In the genomic region with DNA sequence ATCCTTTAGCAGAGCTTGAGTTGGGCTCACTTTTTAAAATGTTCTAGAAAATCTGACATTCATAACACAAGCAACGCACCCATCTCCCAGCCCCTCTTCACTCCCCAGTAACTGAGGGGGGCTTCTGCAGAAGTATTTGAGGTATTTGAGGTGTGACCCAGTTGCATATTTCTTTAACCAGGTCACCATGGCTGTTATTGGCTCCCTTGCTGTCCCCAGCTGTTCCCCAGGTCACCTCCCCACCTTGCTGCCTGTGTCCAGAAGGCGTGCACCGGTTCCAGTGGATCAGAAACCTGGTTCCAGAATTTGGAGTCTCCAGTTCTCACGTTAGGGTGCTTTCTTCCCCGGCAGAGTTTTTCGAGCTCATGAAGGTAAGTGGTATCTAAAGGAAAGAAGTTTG, we compare ENCODE assay signal across 21 cellular contexts. TPM values are rescaled to one million over a fixed set of nuclear protein-coding genes. Genes with fewer than 3 reads are reported as not detected.
DNase-seq lines count a peak whose midpoint lies in the region; ATAC-seq and TF ChIP-seq lines count a peak whose summit lies in the region.
"Had no signal": no experiment of that assay in that cellular context is flagged by ENCODE, and none has a peak within 500 bp of the region (broad histone marks: within the 10 kb centered on the region; RNA-seq: fewer than 3 reads in every experiment).

No MANE protein-coding gene starts in this region.

- no peak for DNase-seq in AG04450 (ENCODE audit: low read depth, low spot score)
- DNase-seq in GM23338 (ENCODE audit: low spot score) = no peak
- no peak for DNase-seq in occipital lobe (lab: John Stamatoyannopoulos, UW)
- no peak for DNase-seq in putamen (ENCODE audit: low spot score)
- DNase-seq in HAP-1 (ENCODE audit: low spot score in 2 of 2) = no peak
- DNase-seq: activated effector memory CD4-positive, alpha-beta T cell treated with Interleukin-2 at 50 U/mL for 16 hours; AML-193; anterior cingulate cortex; colonic mucosa; GF-D8; immature natural killer cell; NCI-H2029 treated with DMSO at 0.1 percent for 48 hours; NCI-H524; right lobe of liver; stimulated activated CD4-positive, alpha-beta T cell treated with anti-CD3 and anti-CD28 coated beads, Interleukin-4, amount 100 ng/mL, for 24 hours; stimulated activated CD8-positive, alpha-beta memory T cell treated with anti-CD3 and anti-CD28 coated beads, Interleukin-4, amount 100 ng/mL, for 48 hours; testis had no signal

- H3K4me1 ChIP-seq in GM23338 (ENCODE audit: insufficient read depth) = 0 out of 2 replicates have a peak, but pooled peaks cover 14% of the 10 kb centered on the region
- H3K4me1 ChIP-seq in muscle layer of duodenum (ENCODE audit: control insufficient read depth in 1 of 2, insufficient read depth in 2 of 2, low read length in 2 of 2) = peaks cover 0 to 15% of the 10 kb centered on the region in 2 donors
- no peaks in the 10 kb centered on the region for H3K4me1 ChIP-seq in HAP-1
- H3K4me1 ChIP-seq: colonic mucosa had no signal

- H3K9me3 ChIP-seq in AG04450 (ENCODE audit: control insufficient read depth, insufficient read depth, low read length) (no peaks in the 10 kb centered on the region), muscle layer of duodenum (ENCODE audit: control insufficient read depth in 1 of 2, low read length in 2 of 2) (no peaks in the 10 kb centered on the region), HAP-1 (no peaks in the 10 kb centered on the region)
- H3K9me3 ChIP-seq: colonic mucosa, right lobe of liver, testis had no signal

- TF ChIP-seq CTCF in AG04450 (IDR thresholded peaks at IDR 0.05; ENCODE audit: low read depth, low read length) = no peak
- TF ChIP-seq CTCF in GM23338 (conservative IDR thresholded peaks at IDR 0.05; ENCODE audit: low read depth in 2 of 2) = no peak

- POLR2A ChIA-PET in AG04450 (lab: Yijun Ruan, JAX) = interaction anchor here (0.7 to 3.3 kb wide), 4 partner anchors 8 to 41 kb away, joined by 3 to 21 read pairs (median 6); a partner anchor contains a TSS

- 0 out of 2 replicates have a peak, but pooled peaks cover 3% of the 10 kb centered on the region for H3F3A ChIP-seq in GM23338 (replicated peaks; ENCODE audit: low read depth)

- H3K36me3 ChIP-seq in GM23338 (ENCODE audit: insufficient read depth) (peaks cover 18% of the 10 kb centered on the region; the same call in 1 of the 2 replicates), muscle layer of duodenum (ENCODE audit: control insufficient read depth in 1 of 2, insufficient read depth in 2 of 2, low read length in 2 of 2) (peaks cover 10 to 16% of the 10 kb centered on the region in 2 donors), HAP-1 (replicated peaks) (peaks cover 35% of the 10 kb centered on the region)

- H4K20me1 ChIP-seq in GM23338 (replicated peaks; ENCODE audit: insufficient read depth) = peaks cover 49% of the 10 kb centered on the region

- peaks cover 11% of the 10 kb centered on the region for H3K27me3 Mint-ChIP-seq in GM23338 (ENCODE audit: insufficient read depth, low read depth, poor library complexity)
- no peaks in the 10 kb centered on the region for H3K27me3 Mint-ChIP-seq in activated T-helper 17 cell treated with anti-CD3 and anti-CD28 coated beads, Interleukin-2, amount 50 U/mL, for 72 hours

- peak overlapping the region; percentile 90 for H3K27ac Mint-ChIP-seq in GM23338
- peak overlapping the region; percentile 78 for H3K27ac Mint-ChIP-seq in activated T-helper 17 cell treated with anti-CD3 and anti-CD28 coated beads, Interleukin-2, amount 50 U/mL, for 72 hours

- no peaks in the 10 kb centered on the region for H3K9me3 Mint-ChIP-seq in GM23338
- no peaks in the 10 kb centered on the region for H3K9me3 Mint-ChIP-seq in activated T-helper 17 cell treated with anti-CD3 and anti-CD28 coated beads, Interleukin-2, amount 50 U/mL, for 72 hours
- H3K9me3 Mint-ChIP-seq: immature natural killer cell had no signal

- H3K27me3 ChIP-seq in AG04450 (ENCODE audit: control insufficient read depth, insufficient read depth, low read length) (no peaks in the 10 kb centered on the region), GM23338 (ENCODE audit: insufficient read depth) (no peaks in the 10 kb centered on the region), muscle layer of duodenum (ENCODE audit: low read depth, low read length) (no peaks in the 10 kb centered on the region), HAP-1 (ENCODE audit: low read depth) (no peaks in the 10 kb centered on the region)
- H3K27me3 ChIP-seq: colonic mucosa, right lobe of liver, testis had no signal

- H2AFZ ChIP-seq in GM23338 = no peak overlapping the region

- CTCF ChIA-PET in AG04450 (lab: Charles Lee) = interaction anchor here (0.6 to 1.1 kb wide), 4 partner anchors 17 to 204 kb away, joined by 3 to 4 read pairs (median 4); no protein-coding TSS in a partner anchor

- H3K9me2 ChIP-seq in GM23338 (ENCODE audit: insufficient read depth) = no peaks in the 10 kb centered on the region

- no peak overlapping the region for H3K4me3 Mint-ChIP-seq in GM23338
- no peak overlapping the region for H3K4me3 Mint-ChIP-seq in activated T-helper 17 cell treated with anti-CD3 and anti-CD28 coated beads, Interleukin-2, amount 50 U/mL, for 72 hours

- H3K4me3 ChIP-seq in AG04450 (ENCODE audit: low read depth, low read length) (no peak overlapping the region), GM23338 (no peak overlapping the region), muscle layer of duodenum (ENCODE audit: low read depth in 1 of 2, low read length in 2 of 2) (no peak overlapping the region), HAP-1 (no peak overlapping the region)
- H3K4me3 ChIP-seq: colonic mucosa, right lobe of liver, testis had no signal

- no peak overlapping the region for H3K4me2 ChIP-seq in GM23338

- H3K27ac ChIP-seq in AG04450 (ENCODE audit: low read depth, low read length) (peak overlapping the region; percentile 97), GM23338 (ENCODE audit: low read depth) (peak overlapping the region; percentile 76; the same call in 1 of the 2 replicates), muscle layer of duodenum (ENCODE audit: low read length) (peak overlapping the region; percentile 16)
- H3K27ac ChIP-seq: testis had no signal

- in situ Hi-C loops in HAP-1 (cut with MboI; ENCODE audit: low sequenced_read_pairs) = no loop called here

- ATAC-seq in GM23338 (no peak), GM18870 (IDR thresholded peaks at IDR 0.05; ENCODE audit: unreplicated experiment) (no peak)
- ATAC-seq in activated T-helper 17 cell treated with anti-CD3 and anti-CD28 coated beads, Interleukin-2, amount 50 U/mL, for 72 hours (replicated peaks) = no peak
- ATAC-seq: right lobe of liver had no signal

- peaks cover 29% of the 10 kb centered on the region for H3K4me1 Mint-ChIP-seq in GM23338
- H3K4me1 Mint-ChIP-seq in activated T-helper 17 cell treated with anti-CD3 and anti-CD28 coated beads, Interleukin-2, amount 50 U/mL, for 72 hours = peaks cover 18% of the 10 kb centered on the region

- peaks cover 40% of the 10 kb centered on the region for H3K36me3 Mint-ChIP-seq in GM23338 (ENCODE audit: low read depth)
- peaks cover 98% of the 10 kb centered on the region for H3K36me3 Mint-ChIP-seq in activated T-helper 17 cell treated with anti-CD3 and anti-CD28 coated beads, Interleukin-2, amount 50 U/mL, for 72 hours (ENCODE audit: low read depth)

- H3K79me2 ChIP-seq in GM23338 (replicated peaks; ENCODE audit: insufficient read depth) = peaks cover 100% of the 10 kb centered on the region

RNA-seq across cellular contexts. Expression of a gene that starts 13.8 kb away (rescaled TPM):
- 31.0 and 31.7 TPM in 2 replicates for polyA plus RNA-seq in AG04450 (2011; rRNA removed)
- 32.8 and 40.5 TPM in 2 replicates for polyA minus RNA-seq in AG04450 (2011; rRNA and poly(A)+ RNA removed)
- 65.8 and 67.1 TPM in 2 replicates for total RNA-seq in GM23338 (2014; rRNA removed; shearing (Covaris generic))
- polyA plus RNA-seq in GM23338 (2016; fragmentation: Nextera tagmentation; extraction: Ambion mirVana) = 42.5 and 43.9 TPM in 2 replicates
- 100 to 1,000 TPM in 1 of 2 donors, 10 to 100 TPM in 1; 76.1 to 101 TPM for total RNA-seq in activated T-helper 17 cell treated with anti-CD3 and anti-CD28 coated beads, Interleukin-2, amount 50 U/mL, for 72 hours
- total RNA-seq in occipital lobe = 39.0 TPM

RNA-seq across cellular contexts. Expression of a gene that starts 32.4 kb away (rescaled TPM):
- polyA plus RNA-seq in AG04450 (2011; rRNA removed) (15.3 and 21.0 TPM in 2 replicates), GM23338 (2016; fragmentation: Nextera tagmentation; extraction: Ambion mirVana) (13.2 TPM in 2 replicates)
- polyA minus RNA-seq in AG04450 (2011; rRNA and poly(A)+ RNA removed) = 40.1 and 42.9 TPM in 2 replicates
- 25.1 and 32.9 TPM in 2 replicates for total RNA-seq in GM23338 (2014; rRNA removed; shearing (Covaris generic))
- total RNA-seq in activated T-helper 17 cell treated with anti-CD3 and anti-CD28 coated beads, Interleukin-2, amount 50 U/mL, for 72 hours = 100 to 1,000 TPM; 129 to 175 TPM
- total RNA-seq in occipital lobe = 8.3 TPM
- total RNA-seq: OCI-LY7 had no signal

Comparison
In these comparisons a context has a peak if more than half of its experiments do, and no peak if none do; other contexts are left out.
1. H3K27ac ChIP-seq: peak in every context shown above with its lines; median percentile 97 in AG04450; 76 in GM23338; 16 in muscle layer of duodenum.